In genomic region chr11:3857628-3858027, GRCh38 we compare ENCODE assay signal across 9 cellular contexts. TPM values are rescaled to one million over a fixed set of nuclear protein-coding genes. Genes with fewer than 3 reads are reported as not detected.
A peak's percentile ranks its signal among the peaks of the same experiment; 100 is the strongest.
DNase-seq lines count a peak whose midpoint lies in the region; ATAC-seq and TF ChIP-seq lines count a peak whose summit lies in the region.
"Had no signal": no experiment of that assay in that cellular context is flagged by ENCODE, and none has a peak within 500 bp of the region (broad histone marks: within the 10 kb centered on the region; RNA-seq: fewer than 3 reads in every experiment).

No MANE protein-coding gene starts in this region.

- no peaks in the 10 kb centered on the region for H3K27me3 Mint-ChIP-seq in activated T-cell treated with anti-CD3 and anti-CD28 coated beads, Interleukin-2, amount 50 U/mL, for 72 hours (ENCODE audit: low read depth)
- H3K27me3 Mint-ChIP-seq in activated T-helper 2 cell treated with anti-CD3 and anti-CD28 coated beads, Interferon-gamma antibody, Interleukin-2, Interleukin-4, amounts not matched to agents 10 μg/mL and 5 μg/mL and 100 μg/mL, durations not matched to agents 14 hours and 24 hours and 36 hours (ENCODE audit: low read depth) = no peaks in the 10 kb centered on the region

- peak overlapping the region; percentile 92 for H3K4me3 ChIP-seq in lower lobe of right lung
- peak overlapping the region in 1 of 3 donors; percentile 11 for H3K4me3 ChIP-seq in thyroid gland (replicated peaks in 1 of 3)

- TF ChIP-seq CTCF in lower lobe of right lung (IDR thresholded peaks at IDR 0.05) (no peak), thyroid gland (IDR thresholded peaks at IDR 0.05) (no peak)

- DNase-seq in activated T-cell treated with anti-CD3 and anti-CD28 coated beads, Interleukin-2, amount 50 U/mL, for 72 hours = no peak
- DNase-seq in activated T-cell treated with anti-CD3 and anti-CD28 coated beads, Interleukin-2, amount 50 U/mL, for 1 hour = no peak
- no peak for DNase-seq in activated T-helper 2 cell treated with anti-CD3 and anti-CD28 coated beads, Interferon-gamma antibody, Interleukin-2, Interleukin-4, amounts not matched to agents 10 μg/mL and 5 μg/mL and 100 μg/mL, durations not matched to agents 14 hours and 24 hours and 36 hours (ENCODE audit: low spot score)
- DNase-seq in lower lobe of right lung = no peak
- no peak for DNase-seq in thyroid gland
- DNase-seq in DMS79 treated with DMSO at 0.1 percent for 48 hours (lab: John Stamatoyannopoulos, UW) = no peak
- DNase-seq: KBM-7 had no signal

- H3K27ac ChIP-seq in lower lobe of right lung (no peak overlapping the region), thyroid gland (peak overlapping the region; percentile 18 to 95 (median 95))

- intact Hi-C loops in activated T-helper 2 cell treated with anti-CD3 and anti-CD28 coated beads, Interferon-gamma antibody, Interleukin-2, Interleukin-4, amounts not matched to agents 10 μg/mL and 5 μg/mL and 100 μg/mL, durations not matched to agents 14 hours and 24 hours and 36 hours (cut with micrococcal nuclease) = loop anchor here (5.0 kb wide), 1 partner anchor 90 kb away; no protein-coding TSS in a partner anchor
- intact Hi-C loops in lower lobe of right lung (cut with DNase I) = loop anchor here (5.0 kb wide), 1 partner anchor 205 kb away; no protein-coding TSS in a partner anchor
- intact Hi-C loops in thyroid gland (cut with DNase I) = loop anchor here (5.0 kb wide), 1 partner anchor 90 kb away; no protein-coding TSS in a partner anchor

- peak overlapping the region; percentile 100 for H3K4me3 Mint-ChIP-seq in activated T-cell treated with anti-CD3 and anti-CD28 coated beads, Interleukin-2, amount 50 U/mL, for 72 hours
- H3K4me3 Mint-ChIP-seq in activated T-helper 2 cell treated with anti-CD3 and anti-CD28 coated beads, Interferon-gamma antibody, Interleukin-2, Interleukin-4, amounts not matched to agents 10 μg/mL and 5 μg/mL and 100 μg/mL, durations not matched to agents 14 hours and 24 hours and 36 hours (ENCODE audit: low read depth) = peak overlapping the region; percentile 99

- peak in 1 of 2 donors; percentile 20 for TF ChIP-seq POLR2A in thyroid gland (IDR thresholded peaks at IDR 0.05)

- H3K4me1 ChIP-seq in lower lobe of right lung = peaks cover 76% of the 10 kb centered on the region
- H3K4me1 ChIP-seq in thyroid gland = peaks cover 60 to 64% of the 10 kb centered on the region in 2 donors

- H3K36me3 Mint-ChIP-seq in activated T-cell treated with anti-CD3 and anti-CD28 coated beads, Interleukin-2, amount 50 U/mL, for 72 hours (ENCODE audit: insufficient read depth in 2 of 2) = peaks cover 2 to 19% of the 10 kb centered on the region in 2 donors
- H3K36me3 Mint-ChIP-seq in activated T-helper 2 cell treated with anti-CD3 and anti-CD28 coated beads, Interferon-gamma antibody, Interleukin-2, Interleukin-4, amounts not matched to agents 10 μg/mL and 5 μg/mL and 100 μg/mL, durations not matched to agents 14 hours and 24 hours and 36 hours (ENCODE audit: low read depth) = peaks cover 30% of the 10 kb centered on the region

- H3K36me3 ChIP-seq in lower lobe of right lung (no peaks in the 10 kb centered on the region), thyroid gland (no peaks in the 10 kb centered on the region)

- peak overlapping the region; percentile 80 for H3K27ac Mint-ChIP-seq in activated T-cell treated with anti-CD3 and anti-CD28 coated beads, Interleukin-2, amount 50 U/mL, for 72 hours
- H3K27ac Mint-ChIP-seq in activated T-helper 2 cell treated with anti-CD3 and anti-CD28 coated beads, Interferon-gamma antibody, Interleukin-2, Interleukin-4, amounts not matched to agents 10 μg/mL and 5 μg/mL and 100 μg/mL, durations not matched to agents 14 hours and 24 hours and 36 hours = peak overlapping the region; percentile 78

- H3K27me3 ChIP-seq in lower lobe of right lung (ENCODE audit: low read depth) = no peaks in the 10 kb centered on the region
- no peaks in the 10 kb centered on the region for H3K27me3 ChIP-seq in thyroid gland

- no peaks in the 10 kb centered on the region for H3K9me3 ChIP-seq in lower lobe of right lung
- H3K9me3 ChIP-seq in thyroid gland = no peaks in the 10 kb centered on the region

- peaks cover 74% of the 10 kb centered on the region for H3K4me1 Mint-ChIP-seq in activated T-cell treated with anti-CD3 and anti-CD28 coated beads, Interleukin-2, amount 50 U/mL, for 72 hours (ENCODE audit: low read depth)
- peaks cover 69% of the 10 kb centered on the region for H3K4me1 Mint-ChIP-seq in activated T-helper 2 cell treated with anti-CD3 and anti-CD28 coated beads, Interferon-gamma antibody, Interleukin-2, Interleukin-4, amounts not matched to agents 10 μg/mL and 5 μg/mL and 100 μg/mL, durations not matched to agents 14 hours and 24 hours and 36 hours (ENCODE audit: low read depth)

- no peak for ATAC-seq in activated T-cell treated with anti-CD3 and anti-CD28 coated beads, Interleukin-2, amount 50 U/mL, for 72 hours (replicated peaks in 1 of 2)
- ATAC-seq in lower lobe of right lung (no peak), HG03442 (IDR thresholded peaks at IDR 0.05; ENCODE audit: unreplicated experiment) (no peak), GM21360 (IDR thresholded peaks at IDR 0.05; ENCODE audit: unreplicated experiment) (no peak)

- H3K9me3 Mint-ChIP-seq in activated T-cell treated with anti-CD3 and anti-CD28 coated beads, Interleukin-2, amount 50 U/mL, for 72 hours = no peaks in the 10 kb centered on the region
- no peaks in the 10 kb centered on the region for H3K9me3 Mint-ChIP-seq in activated T-helper 2 cell treated with anti-CD3 and anti-CD28 coated beads, Interferon-gamma antibody, Interleukin-2, Interleukin-4, amounts not matched to agents 10 μg/mL and 5 μg/mL and 100 μg/mL, durations not matched to agents 14 hours and 24 hours and 36 hours

RNA-seq across cellular contexts. Expression of gene STIM1, which starts 2.2 kb away (rescaled TPM):
- total RNA-seq in activated T-cell treated with anti-CD3 and anti-CD28 coated beads, Interleukin-2, amount 50 U/mL, for 72 hours = 100 to 1,000 TPM; 129 to 157 TPM
- 77.6 and 78.0 TPM in 2 replicates for total RNA-seq in activated T-helper 2 cell treated with anti-CD3 and anti-CD28 coated beads, Interferon-gamma antibody, Interleukin-2, Interleukin-4, amounts not matched to agents 10 μg/mL and 5 μg/mL and 100 μg/mL, durations not matched to agents 14 hours and 24 hours and 36 hours
- total RNA-seq in lower lobe of right lung (59.5 TPM), thyroid gland (10 to 100 TPM; 54.3 to 89.2 (median 71.0) TPM)

RNA-seq across cellular contexts. Expression of gene RHOG, which starts 16.9 kb away (rescaled TPM):
- 100 to 1,000 TPM; 196 to 215 TPM for total RNA-seq in activated T-cell treated with anti-CD3 and anti-CD28 coated beads, Interleukin-2, amount 50 U/mL, for 72 hours
- total RNA-seq in activated T-helper 2 cell treated with anti-CD3 and anti-CD28 coated beads, Interferon-gamma antibody, Interleukin-2, Interleukin-4, amounts not matched to agents 10 μg/mL and 5 μg/mL and 100 μg/mL, durations not matched to agents 14 hours and 24 hours and 36 hours = 174 and 177 TPM in 2 replicates
- 86.5 TPM for total RNA-seq in lower lobe of right lung
- total RNA-seq in thyroid gland = 10 to 100 TPM; 17.3 to 39.0 (median 27.8) TPM

RNA-seq across cellular contexts. Expression of gene PGAP2, which starts 49.3 kb away (rescaled TPM):
- 10 to 100 TPM; 37.6 to 45.9 TPM for total RNA-seq in activated T-cell treated with anti-CD3 and anti-CD28 coated beads, Interleukin-2, amount 50 U/mL, for 72 hours
- total RNA-seq in activated T-helper 2 cell treated with anti-CD3 and anti-CD28 coated beads, Interferon-gamma antibody, Interleukin-2, Interleukin-4, amounts not matched to agents 10 μg/mL and 5 μg/mL and 100 μg/mL, durations not matched to agents 14 hours and 24 hours and 36 hours = 23.8 and 30.3 TPM in 2 replicates
- total RNA-seq in lower lobe of right lung = 23.8 TPM
- 10 to 100 TPM; 24.6 to 36.5 (median 30.5) TPM for total RNA-seq in thyroid gland
